8 cellular contexts compared by ENCODE assay signal in genomic region chr14:20971705-20972021, GRCh38. TPM values are rescaled to one million over a fixed set of nuclear protein-coding genes. Genes with fewer than 3 reads are reported as not detected.
A peak's percentile ranks its signal among the peaks of the same experiment; 100 is the strongest.
DNase-seq lines count a peak whose midpoint lies in the region; ATAC-seq and TF ChIP-seq lines count a peak whose summit lies in the region.

No MANE protein-coding gene starts in this region.

- H3K4me1 ChIP-seq in Loucy (ENCODE audit: insufficient read depth, low read length, poor library complexity, severe bottlenecking): no peaks in the 10 kb centered on the region
- H3K4me1 ChIP-seq in parathyroid adenoma: no peaks in the 10 kb centered on the region

- peak overlapping the region; percentile 81 for H3K4me2 ChIP-seq in Loucy (ENCODE audit: low read depth, low read length, poor library complexity, severe bottlenecking)
- peak overlapping the region; percentile 89 for H3K4me2 ChIP-seq in parathyroid adenoma (ENCODE audit: low read length)

- H3K79me2 ChIP-seq in Loucy (ENCODE audit: insufficient read depth, low read length) (no peaks in the 10 kb centered on the region), parathyroid adenoma (no peaks in the 10 kb centered on the region)

- H3K27me3 ChIP-seq in Loucy (ENCODE audit: insufficient read depth, low read length, poor library complexity, severe bottlenecking) (no peaks in the 10 kb centered on the region), parathyroid adenoma (ENCODE audit: control insufficient read depth, insufficient read depth, low read length) (no peaks in the 10 kb centered on the region)

- H3F3A ChIP-seq in Loucy (ENCODE audit: low read depth): no peaks in the 10 kb centered on the region

- H3K36me3 ChIP-seq in Loucy (ENCODE audit: insufficient read depth, low read length): no peaks in the 10 kb centered on the region
- no peaks in the 10 kb centered on the region for H3K36me3 ChIP-seq in parathyroid adenoma (ENCODE audit: control insufficient read depth, insufficient read depth, low read length)

- ATAC-seq in GM19395 (IDR thresholded peaks at IDR 0.05; ENCODE audit: unreplicated experiment): peak; percentile 25
- no peak for ATAC-seq in HG02840 (IDR thresholded peaks at IDR 0.05; ENCODE audit: low FRiP score, unreplicated experiment)

- H2AFZ ChIP-seq in Loucy (ENCODE audit: low read length) (peak overlapping the region; percentile 98), parathyroid adenoma (peak overlapping the region; percentile 89)

- H3K9me3 ChIP-seq in Loucy (ENCODE audit: insufficient read depth, low read depth, low read length) (no peaks in the 10 kb centered on the region), parathyroid adenoma (ENCODE audit: control insufficient read depth, low read length) (no peaks in the 10 kb centered on the region)

- peak overlapping the region; percentile 79 for H3K4me3 ChIP-seq in Loucy (ENCODE audit: low read length, poor library complexity, severe bottlenecking)
- H3K4me3 ChIP-seq in epithelial cell of proximal tubule (ENCODE audit: low read depth, low read length): peak overlapping the region; percentile 72
- peak overlapping the region; percentile 62 for H3K4me3 ChIP-seq in parathyroid adenoma (ENCODE audit: low read depth, low read length)

- TF ChIP-seq CTCF in Loucy (conservative IDR thresholded peaks at IDR 0.05; ENCODE audit: low read length): no peak
- TF ChIP-seq CTCF in epithelial cell of proximal tubule (conservative IDR thresholded peaks at IDR 0.05; ENCODE audit: low read depth, low read length): no peak
- TF ChIP-seq CTCF in parathyroid adenoma (IDR thresholded peaks at IDR 0.05): no peak

- H3K9ac ChIP-seq in Loucy (ENCODE audit: low read depth, low read length, poor library complexity, severe bottlenecking): no peak overlapping the region
- H3K9ac ChIP-seq in parathyroid adenoma: no peak overlapping the region

- H3K27ac ChIP-seq in parathyroid adenoma: peak overlapping the region; percentile 13

- no peaks in the 10 kb centered on the region for H3K9me2 ChIP-seq in Loucy (replicated peaks; ENCODE audit: low read depth, low read length)

- H4K20me1 ChIP-seq in Loucy (ENCODE audit: insufficient read depth, low read length, poor library complexity, severe bottlenecking): no peaks in the 10 kb centered on the region

- no peak for DNase-seq in epithelial cell of proximal tubule (ENCODE audit: low read depth)
- DNase-seq in NCI-H1092 (lab: John Stamatoyannopoulos, UW): no peak
- no peak for DNase-seq in dermis blood vessel endothelial cell
- DNase-seq in NCI-H187 (lab: John Stamatoyannopoulos, UW): no peak

RNA-seq across cellular contexts. Expression of gene RNASE2, which starts 16.4 kb away (rescaled TPM):
- not detected in 2 replicates for total RNA-seq in epithelial cell of proximal tubule
- 0.14 TPM in 1 of 2 replicates, not detected in the other for total RNA-seq in dermis blood vessel endothelial cell

RNA-seq across cellular contexts. Expression of gene METTL17, which starts 18.1 kb away (rescaled TPM):
- 63.5 and 118 TPM in 2 replicates for total RNA-seq in epithelial cell of proximal tubule
- 32.8 and 32.9 TPM in 2 replicates for total RNA-seq in dermis blood vessel endothelial cell

RNA-seq across cellular contexts. Expression of gene SLC39A2, which starts 27.4 kb away (rescaled TPM):
- total RNA-seq in epithelial cell of proximal tubule (not detected in 2 replicates), dermis blood vessel endothelial cell (not detected in 2 replicates)

RNA-seq across cellular contexts. Expression of gene NDRG2, which starts 53.2 kb away (rescaled TPM):
- total RNA-seq in epithelial cell of proximal tubule (6.7 and 16.0 TPM in 2 replicates), dermis blood vessel endothelial cell (3.3 and 3.6 TPM in 2 replicates)

RNA-seq across cellular contexts. Expression of gene TPPP2, which starts 58.4 kb away (rescaled TPM):
- total RNA-seq in epithelial cell of proximal tubule: not detected in 2 replicates
- total RNA-seq in dermis blood vessel endothelial cell: not detected in 2 replicates
